Comparison of ENCODE assay signal across 8 cellular contexts in the genomic region with DNA sequence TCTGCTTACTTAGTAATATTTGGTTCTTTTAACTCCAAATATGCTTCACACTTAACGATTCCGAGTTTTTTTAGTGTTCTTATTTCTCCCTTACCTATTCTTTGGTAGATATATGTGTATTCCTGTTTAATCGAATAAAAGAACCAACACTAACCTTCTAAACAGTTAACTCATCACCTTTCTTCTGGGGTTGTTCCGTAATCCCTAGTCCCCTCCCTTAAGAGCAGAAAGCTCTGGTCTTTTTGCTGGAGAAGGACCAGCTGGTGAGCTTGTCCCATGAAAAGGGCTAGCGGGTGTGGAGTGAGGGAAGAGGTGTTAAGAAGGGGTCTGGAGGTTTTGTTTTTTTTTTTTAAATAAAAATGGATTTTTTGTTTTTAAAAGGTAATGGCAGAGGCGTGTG. TPM values are rescaled to one million over a fixed set of nuclear protein-coding genes. Genes with fewer than 3 reads are reported as not detected.
DNase-seq lines count a peak whose midpoint lies in the region; ATAC-seq and TF ChIP-seq lines count a peak whose summit lies in the region.
"Not testable (repeated sequence)": the region's sequence is repeated elsewhere in the genome, so short reads cannot be mapped to it uniquely, and the experiment has no call there.

No MANE protein-coding gene starts in this region.

- ATAC-seq in DND-41 (ENCODE audit: insufficient read depth, low read depth) (peak; percentile 37), GM21367 (IDR thresholded peaks at IDR 0.05; ENCODE audit: unreplicated experiment) (peak; percentile 30), HG02973 (IDR thresholded peaks at IDR 0.05; ENCODE audit: unreplicated experiment) (peak; percentile 19), foreskin keratinocyte (peak; percentile 24)

- not testable (repeated sequence) for H3K9me3 Mint-ChIP-seq in activated naive CD8-positive, alpha-beta T cell (ENCODE audit: low read depth); stimulated activated naive CD8-positive, alpha-beta T cell treated with anti-CD3 and anti-CD28 coated beads, Interleukin-15, Interleukin-2, amounts not matched to agents 100 ng/mL and 50 ng/mL, for 24 hours

- H3K27ac ChIP-seq in DND-41 (ENCODE audit: low read length); foreskin keratinocyte: not testable (repeated sequence)

- not testable (repeated sequence) for TF ChIP-seq CTCF in DND-41 (IDR thresholded peaks at IDR 0.05; ENCODE audit: borderline replicate concordance, extremely low read depth, low read length, poor library complexity, severe bottlenecking); foreskin keratinocyte (conservative IDR thresholded peaks at IDR 0.05)

- not testable (repeated sequence) for H3K27me3 ChIP-seq in DND-41 (ENCODE audit: insufficient read depth, low read length, poor library complexity); foreskin keratinocyte; mucosa of stomach (ENCODE audit: control insufficient read depth, insufficient read depth, low read length)

- H3K4me1 ChIP-seq in DND-41 (ENCODE audit: insufficient read depth, low read length); foreskin keratinocyte; mucosa of stomach (ENCODE audit: control insufficient read depth, insufficient read depth, low read length): not testable (repeated sequence)

- not testable (repeated sequence) for H3K4me1 Mint-ChIP-seq in activated naive CD8-positive, alpha-beta T cell (ENCODE audit: low read depth); stimulated activated naive CD8-positive, alpha-beta T cell treated with anti-CD3 and anti-CD28 coated beads, Interleukin-15, Interleukin-2, amounts not matched to agents 100 ng/mL and 50 ng/mL, for 24 hours (ENCODE audit: low read depth)

- H3K36me3 ChIP-seq in DND-41 (ENCODE audit: insufficient read depth, low read length); mucosa of stomach (ENCODE audit: control insufficient read depth, insufficient read depth, low read length): not testable (repeated sequence)

- not testable (repeated sequence) for DNase-seq in DND-41; Jurkat, Clone E6-1 (ENCODE audit: low read depth, low spot score); foreskin keratinocyte

- H3K79me2 ChIP-seq in DND-41 (ENCODE audit: insufficient read depth, low read length): not testable (repeated sequence)

- H3K27ac Mint-ChIP-seq in activated naive CD8-positive, alpha-beta T cell; stimulated activated naive CD8-positive, alpha-beta T cell treated with anti-CD3 and anti-CD28 coated beads, Interleukin-15, Interleukin-2, amounts not matched to agents 100 ng/mL and 50 ng/mL, for 24 hours: not testable (repeated sequence)

- H3K4me3 ChIP-seq in DND-41 (ENCODE audit: low read depth in 1 of 2, low read length in 2 of 2) (peak overlapping the region in 1 of 2 experiments; percentile 82; a peak in 2 of 4 replicates), mucosa of stomach (ENCODE audit: low read length) (peak overlapping the region; percentile 14)
- H3K4me3 ChIP-seq in Jurkat, Clone E6-1 (ENCODE audit: low read length): peak overlapping the region; percentile 40

- H3K4me3 Mint-ChIP-seq in activated naive CD8-positive, alpha-beta T cell: peak overlapping the region; percentile 23
- peak overlapping the region; percentile 83 for H3K4me3 Mint-ChIP-seq in stimulated activated naive CD8-positive, alpha-beta T cell treated with anti-CD3 and anti-CD28 coated beads, Interleukin-15, Interleukin-2, amounts not matched to agents 100 ng/mL and 50 ng/mL, for 24 hours

- peak overlapping the region; percentile 61; the same call in 1 of the 2 replicates for H3K9ac ChIP-seq in DND-41 (ENCODE audit: low read depth, low read length)
- H3K9ac ChIP-seq in mucosa of stomach (ENCODE audit: low read length): not testable (repeated sequence)

- peak overlapping the region; percentile 52; the same call in 1 of the 2 replicates for H2AFZ ChIP-seq in DND-41 (ENCODE audit: low read depth, low read length)

- H3K36me3 Mint-ChIP-seq in activated naive CD8-positive, alpha-beta T cell; stimulated activated naive CD8-positive, alpha-beta T cell treated with anti-CD3 and anti-CD28 coated beads, Interleukin-15, Interleukin-2, amounts not matched to agents 100 ng/mL and 50 ng/mL, for 24 hours (ENCODE audit: low read depth): not testable (repeated sequence)

- not testable (repeated sequence) for H3K27me3 Mint-ChIP-seq in activated naive CD8-positive, alpha-beta T cell; stimulated activated naive CD8-positive, alpha-beta T cell treated with anti-CD3 and anti-CD28 coated beads, Interleukin-15, Interleukin-2, amounts not matched to agents 100 ng/mL and 50 ng/mL, for 24 hours

- not testable (repeated sequence) for H4K20me1 ChIP-seq in DND-41 (ENCODE audit: insufficient read depth, low read length)

- H3K9me3 ChIP-seq in DND-41 (ENCODE audit: insufficient read depth, low read length, severe bottlenecking); mucosa of stomach (ENCODE audit: control insufficient read depth, low read length): not testable (repeated sequence)

- H3K4me2 ChIP-seq in DND-41 (ENCODE audit: insufficient read depth, low read length): peak overlapping the region; percentile 55

RNA-seq across cellular contexts. Expression of gene THOC3, which starts 0.3 kb away (rescaled TPM):
- polyA plus RNA-seq in Jurkat, Clone E6-1 (2012; ENCODE audit: insufficient read depth, insufficient read length): 82.1 TPM
- total RNA-seq in foreskin keratinocyte: 106 and 154 TPM in 2 replicates
- 94.9 and 147 TPM in 2 replicates for polyA plus RNA-seq in foreskin keratinocyte
